ENCODE assay signal across 1 cellular context in genomic region chr12:11741434-11742092, GRCh38.
TF ChIP-seq lines count a peak whose summit lies in the region.

No MANE protein-coding gene starts in this region.

TF ChIP-seq in GM23338, 12 proteins besides CTCF, POLR2A, EP300 and RAD21 (continued from another document):
- TF ChIP-seq ZNF462 (CRISPR knock-in tag; IDR thresholded peaks at IDR 0.05) (no peak), NANOG (IDR thresholded peaks at IDR 0.05; ENCODE audit: borderline replicate concordance) (no peak), JUNB (IDR thresholded peaks at IDR 0.05; ENCODE audit: unreplicated experiment) (no peak), ZNF331 (CRISPR knock-in tag; IDR thresholded peaks at IDR 0.05; ENCODE audit: low read depth) (no peak), STAT1 (IDR thresholded peaks at IDR 0.05; ENCODE audit: unreplicated experiment) (no peak)
